Comparison of ENCODE assay signal across 9 cellular contexts in genomic region chr2:9984861-9985480, GRCh38. TPM values are rescaled to one million over a fixed set of nuclear protein-coding genes. Genes with fewer than 3 reads are reported as not detected.
DNase-seq lines count a peak whose midpoint lies in the region; ATAC-seq and TF ChIP-seq lines count a peak whose summit lies in the region.
"Had no signal": no experiment of that assay in that cellular context is flagged by ENCODE, and none has a peak within 500 bp of the region (broad histone marks: within the 10 kb centered on the region; RNA-seq: fewer than 3 reads in every experiment).

No MANE protein-coding gene starts in this region.

- TF ChIP-seq RAD21 in IMR-90 (IDR thresholded peaks at IDR 0.05; ENCODE audit: low read length): no peak

- no peak overlapping the region; the same call in 1 of the 2 replicates for H4K5ac ChIP-seq in IMR-90 (ENCODE audit: low read depth, low read length)

- POLR2A ChIA-PET in IMR-90 (lab: Charles Lee; ENCODE audit: unreplicated experiment): no interaction called here

- no peak overlapping the region for H3K4me3 ChIP-seq in IMR-90 (ENCODE audit: insufficient read depth, low read depth, low read length)
- H3K4me3 ChIP-seq in coronary artery: no peak overlapping the region
- H3K4me3 ChIP-seq in muscle layer of duodenum (ENCODE audit: low read depth in 1 of 2, low read length in 2 of 2): no peak overlapping the region
- H3K4me3 ChIP-seq in tibial artery: no peak overlapping the region

- no peak overlapping the region for H3K23ac ChIP-seq in IMR-90 (ENCODE audit: low read depth, low read length)

- H3K9me1 ChIP-seq in IMR-90 (ENCODE audit: insufficient read depth, low read length): peaks cover 7% of the 10 kb centered on the region

- H4K20me1 ChIP-seq in IMR-90 (ENCODE audit: insufficient read depth, low read length): no peaks in the 10 kb centered on the region

- ATAC-seq in IMR-90 (ENCODE audit: low read depth): peak; percentile 61
- no peak for ATAC-seq in HG03469 (IDR thresholded peaks at IDR 0.05; ENCODE audit: unreplicated experiment)

- TF ChIP-seq CTCF in IMR-90 (conservative IDR thresholded peaks at IDR 0.05; ENCODE audit: low read depth, low read length) (no peak), coronary artery (IDR thresholded peaks at IDR 0.05) (no peak), tibial artery (IDR thresholded peaks at IDR 0.05) (no peak)

- BruUV-seq in IMR-90 (replicated peaks; lab: Mats Ljungman, UMichigan): no TSS peak

- no peak overlapping the region for H2BK15ac ChIP-seq in IMR-90 (ENCODE audit: low read depth, low read length)

- no peak overlapping the region for H2AFZ ChIP-seq in IMR-90 (replicated peaks; ENCODE audit: low read length, poor library complexity)

- CTCF ChIA-PET in IMR-90 (lab: Yijun Ruan, JAX): interaction anchor here (0.5 to 1.9 kb wide), 21 partner anchors 8 to 390 kb away, joined by 3 to 14 read pairs (median 3); partner anchors contain the start of genes KLF11 and TAF1B

- intact Hi-C loops in IMR-90 (cut with micrococcal nuclease): loop anchor here (2.0 kb wide), 1 partner anchor 58 kb away; the partner anchor contains the start of gene KLF11
- intact Hi-C loops in tibial artery (cut with DNase I; ENCODE audit: low total_unique reads): loop anchor here (2.0 kb wide), 1 partner anchor 64 kb away; no protein-coding TSS in a partner anchor

- peak overlapping the region; percentile 56; the same call in 1 of the 2 replicates for H3K18ac ChIP-seq in IMR-90 (ENCODE audit: low read depth, low read length)

- H4K8ac ChIP-seq in IMR-90 (ENCODE audit: low read depth in 2 of 2, low read length in 2 of 2): no peak overlapping the region

- no peaks in the 10 kb centered on the region for H3K9me3 ChIP-seq in IMR-90 (ENCODE audit: control insufficient read depth, insufficient read depth, low read length)
- H3K9me3 ChIP-seq in muscle layer of duodenum (ENCODE audit: control insufficient read depth in 1 of 2, low read length in 2 of 2): no peaks in the 10 kb centered on the region
- H3K9me3 ChIP-seq in tibial artery: no peaks in the 10 kb centered on the region

- peak; percentile 63 for DNase-seq in IMR-90
- no peak for DNase-seq in coronary artery (ENCODE audit: low spot score)
- DNase-seq in tibial artery: no peak
- no peak for DNase-seq in NCI-H748 treated with DMSO at 0.1 percent for 48 hours (lab: John Stamatoyannopoulos, UW)
- DNase-seq in NCI-H146 (lab: John Stamatoyannopoulos, UW): no peak
- DNase-seq: activated B cell treated with CpG ODN at 0.5 μM for 24 hours had no signal

- no peaks in the 10 kb centered on the region for H3K79me1 ChIP-seq in IMR-90 (ENCODE audit: low read depth in 1 of 2, low read length in 2 of 2)

- H3K27me3 ChIP-seq in IMR-90 (ENCODE audit: control insufficient read depth, insufficient read depth, low read length): no peaks in the 10 kb centered on the region
- no peaks in the 10 kb centered on the region for H3K27me3 ChIP-seq in muscle layer of duodenum (ENCODE audit: low read depth, low read length)
- no peaks in the 10 kb centered on the region for H3K27me3 ChIP-seq in tibial artery
- H3K27me3 ChIP-seq: foreskin keratinocyte had no signal

- H4K91ac ChIP-seq in IMR-90 (ENCODE audit: insufficient read depth, low read depth, low read length): no peak overlapping the region

- no peak overlapping the region for H3K9ac ChIP-seq in IMR-90 (ENCODE audit: low read depth, low read length)

- in situ Hi-C loops in IMR-90 (cut with MboI; ENCODE audit: low sequenced_read_pairs): no loop called here

- H2AK5ac ChIP-seq in IMR-90 (ENCODE audit: low read depth, low read length): no peak overlapping the region; the same call in 1 of the 2 replicates

- 0 out of 2 replicates have a peak overlapping the region, but pooled peaks have one; percentile 29 for H3K14ac ChIP-seq in IMR-90 (replicated peaks; ENCODE audit: low read depth, low read length)

- dilution Hi-C loops in IMR-90 (cut with HindIII; ENCODE audit: low sequenced_read_pairs, unreplicated experiment): no loop called here

- no peak overlapping the region for H2AK9ac ChIP-seq in IMR-90 (replicated peaks; ENCODE audit: low read depth, low read length, poor library complexity)

- no peaks in the 10 kb centered on the region for H3K36me3 ChIP-seq in IMR-90 (ENCODE audit: control insufficient read depth, insufficient read depth, low read length)
- no peaks in the 10 kb centered on the region for H3K36me3 ChIP-seq in muscle layer of duodenum (ENCODE audit: control insufficient read depth in 1 of 2, insufficient read depth in 2 of 2, low read length in 2 of 2)
- H3K36me3 ChIP-seq in tibial artery: no peaks in the 10 kb centered on the region

- peak overlapping the region; percentile 72; the same call in 1 of the 2 replicates for H3K4me2 ChIP-seq in IMR-90 (ENCODE audit: low read depth, low read length)

- H3K27ac ChIP-seq in IMR-90 (ENCODE audit: insufficient read depth, low read length): no peak overlapping the region
- peak overlapping the region; percentile 23 to 88 for H3K27ac ChIP-seq in coronary artery
- H3K27ac ChIP-seq in muscle layer of duodenum (ENCODE audit: low read length): peak overlapping the region; percentile 60
- H3K27ac ChIP-seq in tibial artery: peak overlapping the region; percentile 67 to 68
- H3K27ac ChIP-seq: foreskin keratinocyte had no signal

- peak overlapping the region; percentile 70; the same call in 1 of the 2 replicates for H2BK120ac ChIP-seq in IMR-90 (ENCODE audit: low read depth, low read length)

- peaks cover 12% of the 10 kb centered on the region for H3K4me1 ChIP-seq in IMR-90 (ENCODE audit: control insufficient read depth, insufficient read depth, low read length)
- peaks cover 0 to 12% of the 10 kb centered on the region in 2 donors for H3K4me1 ChIP-seq in muscle layer of duodenum (ENCODE audit: control insufficient read depth in 1 of 2, insufficient read depth in 2 of 2, low read length in 2 of 2)
- H3K4me1 ChIP-seq in tibial artery: peaks cover 0 to 48% (median 26%) of the 10 kb centered on the region in 4 donors
- H3K4me1 ChIP-seq: foreskin keratinocyte had no signal

- H2BK5ac ChIP-seq in IMR-90 (ENCODE audit: low read depth, low read length, poor library complexity, severe bottlenecking): peak overlapping the region; percentile 77

- no peak overlapping the region for H3K56ac ChIP-seq in IMR-90 (ENCODE audit: extremely low read depth, insufficient read depth, low read length)

- peak overlapping the region; percentile 46; the same call in 1 of the 2 replicates for H3K4ac ChIP-seq in IMR-90 (ENCODE audit: low read depth, low read length)

- no peak for TF ChIP-seq POLR2A in IMR-90 (IDR thresholded peaks at IDR 0.05; ENCODE audit: low read depth, low read length)

- no peak overlapping the region; the same call in 1 of the 2 replicates for H2BK20ac ChIP-seq in IMR-90 (ENCODE audit: low read depth, low read length)

- no CpG with 5 or more reads among the region's 6 CpGs for WGBS in IMR-90 (ENCODE audit: extremely low coverage in 2 of 2, insufficient read length in 1 of 2), 2 experiments

TF ChIP-seq in IMR-90, 13 proteins besides CTCF, POLR2A, EP300 and RAD21:
- TF ChIP-seq CHD1 (IDR thresholded peaks at IDR 0.05; ENCODE audit: low read depth, low read length) (no peak), MAZ (IDR thresholded peaks at IDR 0.05; ENCODE audit: borderline replicate concordance, low read depth, low read length) (no peak), RFX5 (IDR thresholded peaks at IDR 0.05; ENCODE audit: low read depth, low read length) (no peak), BHLHE40 (IDR thresholded peaks at IDR 0.05; ENCODE audit: low read depth, low read length) (no peak), SMC3 (IDR thresholded peaks at IDR 0.05; ENCODE audit: low read depth, low read length) (no peak)
- TF ChIP-seq, protein P1, sequence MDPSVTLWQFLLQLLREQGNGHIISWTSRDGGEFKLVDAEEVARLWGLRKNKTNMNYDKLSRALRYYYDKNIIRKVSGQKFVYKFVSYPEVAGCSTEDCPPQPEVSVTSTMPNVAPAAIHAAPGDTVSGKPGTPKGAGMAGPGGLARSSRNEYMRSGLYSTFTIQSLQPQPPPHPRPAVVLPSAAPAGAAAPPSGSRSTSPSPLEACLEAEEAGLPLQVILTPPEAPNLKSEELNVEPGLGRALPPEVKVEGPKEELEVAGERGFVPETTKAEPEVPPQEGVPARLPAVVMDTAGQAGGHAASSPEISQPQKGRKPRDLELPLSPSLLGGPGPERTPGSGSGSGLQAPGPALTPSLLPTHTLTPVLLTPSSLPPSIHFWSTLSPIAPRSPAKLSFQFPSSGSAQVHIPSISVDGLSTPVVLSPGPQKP (IDR thresholded peaks at IDR 0.05; ENCODE audit: borderline replicate concordance, low read depth, low read length): no peak
TF ChIP-seq in IMR-90: peak in this region for 0.

RNA-seq across cellular contexts. Expression of gene GRHL1, which starts 33.5 kb away (rescaled TPM):
- total RNA-seq in IMR-90 (2012; rRNA removed): 0.18 and 0.56 TPM in 2 replicates
- 0.21 and 0.26 TPM in 2 replicates for polyA plus RNA-seq in IMR-90 (2012; rRNA removed)
- polyA plus RNA-seq in IMR-90 (2012; cell fraction: cytosol; rRNA removed): 0.03 and 0.04 TPM in 2 replicates
- 0.29 and 1.5 TPM in 2 replicates for polyA plus RNA-seq in IMR-90 (2012; cell fraction: nucleus; rRNA removed; ENCODE audit: low replicate concordance)

RNA-seq across cellular contexts. Expression of gene KLF11, which starts 58.4 kb away (rescaled TPM):
- total RNA-seq in IMR-90 (2012; rRNA removed): 2.0 and 2.2 TPM in 2 replicates
- 2.4 and 2.5 TPM in 2 replicates for polyA plus RNA-seq in IMR-90 (2012; rRNA removed)
- 2.4 TPM in 2 replicates for polyA plus RNA-seq in IMR-90 (2012; cell fraction: cytosol; rRNA removed)
- polyA plus RNA-seq in IMR-90 (2012; cell fraction: nucleus; rRNA removed; ENCODE audit: low replicate concordance): 2.3 and 3.4 TPM in 2 replicates
